ENCODE assay signal across 8 cellular contexts in the genomic region with DNA sequence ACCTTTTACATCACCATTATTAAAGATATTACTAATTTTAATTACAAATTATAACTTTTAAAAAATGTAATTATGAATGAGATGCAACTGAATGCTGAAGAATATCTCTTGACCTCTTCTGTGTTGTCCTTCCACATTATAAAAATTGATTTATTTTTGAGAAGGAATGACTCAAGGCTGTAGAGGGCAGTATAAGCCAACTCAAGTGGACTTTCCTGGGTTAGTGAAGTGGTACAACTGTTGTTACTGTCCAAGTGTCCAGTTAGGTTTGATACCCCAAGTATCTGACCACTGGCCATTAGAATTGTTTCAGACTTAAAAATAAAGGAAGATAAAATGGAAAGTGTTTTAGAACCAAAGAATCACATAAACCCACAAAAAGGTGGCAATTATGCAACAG. TPM values are rescaled to one million over a fixed set of nuclear protein-coding genes. Genes with fewer than 3 reads are reported as not detected.
DNase-seq lines count a peak whose midpoint lies in the region; ATAC-seq, FAIRE-seq and TF ChIP-seq lines count a peak whose summit lies in the region.

No MANE protein-coding gene starts in this region.

- POLR2A ChIA-PET in Caco-2 (lab: Charles Lee) = no interaction called here

- no peak for TF ChIP-seq EP300 in sigmoid colon (IDR thresholded peaks at IDR 0.05)

- H3K4me1 Mint-ChIP-seq in Caco-2 (ENCODE audit: low read depth, unreplicated experiment) (no peaks in the 10 kb centered on the region), astrocyte (ENCODE audit: low read depth, unreplicated experiment) (peaks cover 24% of the 10 kb centered on the region)

- intact Hi-C loops in Caco-2 (cut with micrococcal nuclease; ENCODE audit: unreplicated experiment) = loop anchor here (1.0 to 2.0 kb wide), 4 partner anchors 48 to 353 kb away; no protein-coding TSS in a partner anchor
- intact Hi-C loops in sigmoid colon (cut with DNase I) = loop anchor here (5.0 to 10.0 kb wide), 2 partner anchors 100 to 168 kb away; no protein-coding TSS in a partner anchor

- H3K27me3 ChIP-seq in Caco-2 (replicated peaks; ENCODE audit: control insufficient read depth, insufficient read depth, low read length) (no peaks in the 10 kb centered on the region; the same call in 1 of the 2 replicates), astrocyte (ENCODE audit: insufficient read depth, low read length) (no peaks in the 10 kb centered on the region), keratinocyte (ENCODE audit: control insufficient read depth, extremely low read depth, insufficient read depth, low read length) (no peaks in the 10 kb centered on the region), sigmoid colon (no peaks in the 10 kb centered on the region)

- H3K4me3 ChIP-seq in Caco-2 (ENCODE audit: low read depth, low read length) = no peak overlapping the region
- no peak overlapping the region for H3K4me3 ChIP-seq in astrocyte (ENCODE audit: insufficient read depth, low read depth, low read length)
- H3K4me3 ChIP-seq in keratinocyte (ENCODE audit: control insufficient read depth in 2 of 3, extremely low read depth in 1 of 3, insufficient read depth in 2 of 3, low read depth in 1 of 3, low read length in 3 of 3) = no peak overlapping the region
- no peak overlapping the region for H3K4me3 ChIP-seq in sigmoid colon

- H3K4me3 Mint-ChIP-seq in Caco-2 (ENCODE audit: unreplicated experiment) (no peak overlapping the region), astrocyte (ENCODE audit: unreplicated experiment) (no peak overlapping the region)

- dilution Hi-C loops in keratinocyte (cut with MboI; ENCODE audit: extremely low pct_ligation_motif_present, low sequenced_read_pairs) = no loop called here

- H3K36me3 ChIP-seq in Caco-2 (ENCODE audit: control insufficient read depth, insufficient read depth, low read length) = no peaks in the 10 kb centered on the region
- H3K36me3 ChIP-seq in astrocyte (ENCODE audit: insufficient read depth, low read length) = no peaks in the 10 kb centered on the region
- H3K36me3 ChIP-seq in keratinocyte (ENCODE audit: control insufficient read depth in 2 of 2, extremely low read depth in 1 of 2, insufficient read depth in 2 of 2, low read length in 2 of 2) = no peaks in the 10 kb centered on the region
- no peaks in the 10 kb centered on the region for H3K36me3 ChIP-seq in sigmoid colon

- DNase-seq in Caco-2 = peak in 1 of 2 experiments; percentile 21
- DNase-seq in LHCN-M2 (ENCODE audit: low read depth) = peak; percentile 49
- peak; percentile 17 for DNase-seq in astrocyte (ENCODE audit: low read depth)
- DNase-seq in keratinocyte (ENCODE audit: low read depth, low spot score) = no peak
- DNase-seq in nucleus accumbens (lab: John Stamatoyannopoulos, UW) = no peak
- DNase-seq in GM12891 (ENCODE audit: insufficient read length, low spot score) = no peak
- no peak for DNase-seq in sigmoid colon

- H3K27ac ChIP-seq in astrocyte (ENCODE audit: low read depth, low read length) (no peak overlapping the region), keratinocyte (ENCODE audit: control insufficient read depth, insufficient read depth, low read length) (no peak overlapping the region), sigmoid colon (no peak overlapping the region)

- H3K9me3 ChIP-seq in Caco-2 = no peaks in the 10 kb centered on the region
- H3K9me3 ChIP-seq in astrocyte (ENCODE audit: insufficient read depth, low read depth, low read length) = no peaks in the 10 kb centered on the region
- no peaks in the 10 kb centered on the region for H3K9me3 ChIP-seq in keratinocyte (ENCODE audit: control insufficient read depth, low read depth, low read length)
- H3K9me3 ChIP-seq in sigmoid colon = no peaks in the 10 kb centered on the region

- H3K9me1 ChIP-seq in keratinocyte (ENCODE audit: control insufficient read depth, extremely low read depth, insufficient read depth, low read length) = no peaks in the 10 kb centered on the region

- CTCF ChIA-PET in Caco-2 (lab: Charles Lee) = no interaction called here

- H3K4me2 ChIP-seq in astrocyte (ENCODE audit: low read length) (no peak overlapping the region), keratinocyte (ENCODE audit: control insufficient read depth, extremely low read depth, insufficient read depth, low read depth, low read length) (no peak overlapping the region)

- peak; percentile 33 to 36 for TF ChIP-seq CTCF in Caco-2 (IDR thresholded peaks at IDR 0.05; ENCODE audit: insufficient read depth in 1 of 2, low read depth in 1 of 2, low read length in 1 of 2, severe bottlenecking in 1 of 2, unreplicated experiment in 1 of 2)
- TF ChIP-seq CTCF in astrocyte (IDR thresholded peaks at IDR 0.05; ENCODE audit: insufficient read depth, low read depth, low read length) = peak; percentile 44
- peak; percentile 45 to 48 (median 47) for TF ChIP-seq CTCF in keratinocyte (optimal IDR thresholded peaks at IDR 0.05 in 1 of 3, IDR thresholded peaks at IDR 0.05 in 1 of 3, conservative IDR thresholded peaks at IDR 0.05 in 1 of 3; ENCODE audit: extremely low read depth in 1 of 3, insufficient read depth in 2 of 3, low read length in 3 of 3)
- TF ChIP-seq CTCF in sigmoid colon (IDR thresholded peaks at IDR 0.05) = peak in 2 of 4 experiments; percentile 22 to 42

- H3K9me3 Mint-ChIP-seq in Caco-2 (ENCODE audit: unreplicated experiment) = no peaks in the 10 kb centered on the region
- no peaks in the 10 kb centered on the region for H3K9me3 Mint-ChIP-seq in astrocyte (ENCODE audit: unreplicated experiment)

- H3K9ac ChIP-seq in astrocyte (ENCODE audit: low read length) (no peak overlapping the region), keratinocyte (ENCODE audit: control insufficient read depth, extremely low read depth, insufficient read depth, low read length) (no peak overlapping the region)

- peak; percentile 57 for ATAC-seq in GM19397 (IDR thresholded peaks at IDR 0.05; ENCODE audit: unreplicated experiment)

- FAIRE-seq in astrocyte (lab: Jason Lieb, UNC) (peak; percentile 39), keratinocyte (lab: Jason Lieb, UNC) (peak; percentile 36), GM12891 (lab: Jason Lieb, UNC) (no peak)

- H2AFZ ChIP-seq in astrocyte (ENCODE audit: low read depth, low read length) = no peak overlapping the region
- no peak overlapping the region for H2AFZ ChIP-seq in keratinocyte (ENCODE audit: control insufficient read depth, low read length)

- TF ChIP-seq POLR2A in GM12891 (IDR thresholded peaks at IDR 0.05; ENCODE audit: low read depth, low read length) (no peak), sigmoid colon (IDR thresholded peaks at IDR 0.05) (no peak)

- H3K27me3 Mint-ChIP-seq in Caco-2 (ENCODE audit: insufficient read depth, unreplicated experiment) (peaks cover 15% of the 10 kb centered on the region), astrocyte (ENCODE audit: low read depth, unreplicated experiment) (no peaks in the 10 kb centered on the region)

- peaks cover 12% of the 10 kb centered on the region for H4K20me1 ChIP-seq in astrocyte (ENCODE audit: insufficient read depth, low read length)
- H4K20me1 ChIP-seq in keratinocyte (ENCODE audit: control insufficient read depth, extremely low read depth, insufficient read depth, low read length) = no peaks in the 10 kb centered on the region

- H3K79me2 ChIP-seq in astrocyte (ENCODE audit: insufficient read depth, low read length) (no peaks in the 10 kb centered on the region), keratinocyte (ENCODE audit: control insufficient read depth, insufficient read depth, low read length) (no peaks in the 10 kb centered on the region)

- no peaks in the 10 kb centered on the region for H3K4me1 ChIP-seq in Caco-2
- H3K4me1 ChIP-seq in astrocyte (ENCODE audit: insufficient read depth, low read length) = no peaks in the 10 kb centered on the region
- no peaks in the 10 kb centered on the region for H3K4me1 ChIP-seq in keratinocyte (ENCODE audit: control insufficient read depth, extremely low read depth, insufficient read depth, low read length)
- no peaks in the 10 kb centered on the region for H3K4me1 ChIP-seq in sigmoid colon

- BruUV-seq in Caco-2 (replicated peaks; lab: Mats Ljungman, UMichigan) = no TSS peak

- H3K27ac Mint-ChIP-seq in Caco-2 (ENCODE audit: unreplicated experiment) (no peak overlapping the region), astrocyte (ENCODE audit: unreplicated experiment) (no peak overlapping the region)

- H3K36me3 Mint-ChIP-seq in Caco-2 (ENCODE audit: insufficient read depth, unreplicated experiment) = no peaks in the 10 kb centered on the region
- peaks cover 3% of the 10 kb centered on the region for H3K36me3 Mint-ChIP-seq in astrocyte (ENCODE audit: low read depth, unreplicated experiment)

TF ChIP-seq in GM12891, 5 proteins besides CTCF, POLR2A, EP300 and RAD21:
- TF ChIP-seq TAF1 (IDR thresholded peaks at IDR 0.05; ENCODE audit: low read depth, low read length) (no peak), PAX5 (IDR thresholded peaks at IDR 0.05; ENCODE audit: insufficient read depth, low read length, severe bottlenecking) (no peak), POU2F2 (IDR thresholded peaks at IDR 0.05; ENCODE audit: low read depth, low read length) (no peak), POLR2AphosphoS5 (IDR thresholded peaks at IDR 0.05; ENCODE audit: low read depth, low read length) (no peak), SPI1 (IDR thresholded peaks at IDR 0.05; ENCODE audit: low read depth, low read length) (no peak)
TF ChIP-seq in GM12891: peak in this region for 0.

RNA-seq across cellular contexts. Expression of gene BBX, which starts 51.9 kb away (rescaled TPM):
- 2.6 TPM in 2 replicates for total RNA-seq in Caco-2 (2022)
- total RNA-seq in LHCN-M2 (2014; rRNA removed) = 35.1 and 50.9 TPM in 2 replicates
- polyA plus RNA-seq in LHCN-M2 (2012) = 11.1 TPM
- 91.6 and 101 TPM in 2 replicates for total RNA-seq in astrocyte
- 30.9 to 43.4 TPM (median 33.3 TPM) in 3 replicates for polyA plus RNA-seq in keratinocyte
- 22.3 TPM for polyA plus RNA-seq in keratinocyte (2011; ENCODE audit: low read depth)
- polyA plus RNA-seq in keratinocyte (2011; cell fraction: cytosol; rRNA removed) = 22.1 and 42.6 TPM in 2 replicates
- 43.0 and 49.4 TPM in 2 replicates for polyA plus RNA-seq in keratinocyte (2011; cell fraction: nucleus; rRNA removed)
- 17.3 and 26.1 TPM in 2 replicates for polyA plus RNA-seq in keratinocyte (2012; ENCODE audit: low replicate concordance)
- 59.5 to 71.7 TPM (median 62.9 TPM) in 3 replicates for polyA minus RNA-seq in keratinocyte
- polyA minus RNA-seq in keratinocyte (2011; cell fraction: cytosol; rRNA and poly(A)+ RNA removed) = 32.6 TPM
- 62.0 and 115 TPM in 2 replicates for polyA minus RNA-seq in keratinocyte (2011; cell fraction: nucleus; rRNA and poly(A)+ RNA removed)
- polyA plus RNA-seq in GM12891 (2012; ENCODE audit: low read depth, missing spikeins) = 11.1 TPM
- total RNA-seq in sigmoid colon = 10 to 100 TPM; 71.1 to 93.3 (median 82.8) TPM
- 1 to 10 TPM; 3.0 to 9.5 (median 3.2) TPM for polyA plus RNA-seq in sigmoid colon

Comparison
In these comparisons a context has a peak if more than half of its experiments do, and no peak if none do; other contexts are left out.
1. DNase-seq: peak in LHCN-M2 (single experiment) and astrocyte (single experiment); none in keratinocyte (single experiment), nucleus accumbens (0 of 56), GM12891 (single experiment) and sigmoid colon (single experiment).